Comparison of ENCODE assay signal across 8 cellular contexts in the genomic region with DNA sequence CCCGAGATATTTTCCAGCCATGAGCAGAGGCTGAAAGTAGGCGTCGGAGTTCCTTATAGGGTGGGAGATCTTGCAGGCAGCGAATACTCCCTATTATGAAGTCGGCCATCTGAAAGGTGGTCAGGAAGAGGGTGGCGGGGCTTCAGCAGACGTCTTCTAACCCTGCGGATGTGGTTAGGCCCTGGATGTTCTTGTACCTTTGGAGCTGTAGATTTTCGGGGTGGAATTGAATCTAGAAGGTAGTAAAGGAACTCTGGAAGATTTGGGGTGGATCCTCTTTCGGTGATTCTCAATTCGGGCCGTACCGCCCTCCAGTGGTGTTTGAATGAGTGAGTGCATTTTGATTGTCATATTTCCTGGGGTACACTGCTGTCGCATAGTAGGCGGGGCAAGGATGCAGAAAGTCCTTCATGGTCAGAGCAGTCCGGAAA. TPM values are rescaled to one million over a fixed set of nuclear protein-coding genes. Genes with fewer than 3 reads are reported as not detected.
DNase-seq lines count a peak whose midpoint lies in the region; ATAC-seq and TF ChIP-seq lines count a peak whose summit lies in the region.

No MANE protein-coding gene starts in this region.

- H3K36me3 ChIP-seq in lung (ENCODE audit: control insufficient read depth in 2 of 2, insufficient read depth in 2 of 2, low read length in 2 of 2) = no peaks in the 10 kb centered on the region

- DNase-seq in GM19240 (ENCODE audit: insufficient read length, low spot score) = peak; percentile 41
- DNase-seq in NCI-H510A (lab: John Stamatoyannopoulos, UW) = peak; percentile 8
- peak; percentile 58 for DNase-seq in activated CD4-positive, alpha-beta T cell treated with anti-CD3 and anti-CD28 coated beads, Interleukin-2, amount 50 U/mL, for 1 hour
- DNase-seq in dorsolateral prefrontal cortex = peak in 8 of 10 donors; percentile 49 to 71 (median 59)
- peak; percentile 36 for DNase-seq in lung (ENCODE audit: low spot score)
- DNase-seq in stimulated activated CD8-positive, alpha-beta memory T cell treated with anti-CD3 and anti-CD28 coated beads, Interleukin-12 subunit alpha, Interleukin-12 subunit beta, amount 100 ng/mL, for 24 hours (ENCODE audit: extremely low read depth) = peak; percentile 22

- intact Hi-C loops in dorsolateral prefrontal cortex (cut with DNase I) = loop anchor here (2.0 to 5.0 kb wide), 2 partner anchors 276 to 278 kb away; no protein-coding TSS in a partner anchor

- H3K4me1 ChIP-seq in lung (ENCODE audit: control insufficient read depth in 2 of 2, insufficient read depth in 2 of 2, low read length in 2 of 2) = peaks cover 0 to 2% of the 10 kb centered on the region in 2 donors

- no peaks in the 10 kb centered on the region for H3K27me3 ChIP-seq in dorsolateral prefrontal cortex
- no peaks in the 10 kb centered on the region for H3K27me3 ChIP-seq in lung (ENCODE audit: control insufficient read depth, insufficient read depth)

- 0% methylated on average over 16 of the region's 16 CpGs for WGBS in lung, 2 donors

- H3K9me3 ChIP-seq in lung (ENCODE audit: control insufficient read depth in 2 of 2, insufficient read depth in 1 of 2, low read length in 1 of 2) = no peaks in the 10 kb centered on the region

- peak; percentile 63 for ATAC-seq in HG03442 (IDR thresholded peaks at IDR 0.05; ENCODE audit: unreplicated experiment)
- peak; percentile 68 for ATAC-seq in lung (ENCODE audit: insufficient read depth, low FRiP score)

- H3K27ac ChIP-seq in C4-2B (peak overlapping the region; percentile 93), dorsolateral prefrontal cortex (peak overlapping the region; percentile 13 to 100 (median 98)), lung (ENCODE audit: low read depth in 1 of 2, low read length in 1 of 2) (peak overlapping the region; percentile 83 to 99)

- H3K4me3 ChIP-seq in dorsolateral prefrontal cortex = peak overlapping the region; percentile 55 to 98 (median 89)
- peak overlapping the region; percentile 82 for H3K4me3 ChIP-seq in lung

- TF ChIP-seq CTCF in C4-2B (conservative IDR thresholded peaks at IDR 0.05) (peak; percentile 86), dorsolateral prefrontal cortex (IDR thresholded peaks at IDR 0.05 in 54 of 56, conservative IDR thresholded peaks at IDR 0.05 in 2 of 56; ENCODE audit: low read depth in 1 of 56, partially characterized antibody in 56 of 56) (peak in 55 of 56 donors; percentile 20 to 72 (median 55)), lung (IDR thresholded peaks at IDR 0.05; ENCODE audit: control extremely low read depth, extremely low read depth) (peak; percentile 34)

RNA-seq across cellular contexts. Expression of gene NUP205, which starts 0.6 kb away (rescaled TPM):
- total RNA-seq in dorsolateral prefrontal cortex (10 to 100 TPM; 24.1 to 53.2 (median 37.1) TPM), lung (10 to 100 TPM; 36.9 to 41.2 TPM)
- 10 to 100 TPM; 23.1 to 31.9 TPM for polyA plus RNA-seq in lung

RNA-seq across cellular contexts. Expression of gene CNOT4, which starts 48.5 kb away (rescaled TPM):
- total RNA-seq in dorsolateral prefrontal cortex (10 to 100 TPM; 34.5 to 64.2 (median 48.1) TPM), lung (10 to 100 TPM; 16.2 to 61.4 TPM)
- 1 to 10 TPM; 5.6 to 7.2 TPM for polyA plus RNA-seq in lung

Comparison
In these comparisons a context has a peak if more than half of its experiments do, and no peak if none do; other contexts are left out.
1. Peak in every context shown above with its lines: DNase-seq, ATAC-seq, H3K4me3 ChIP-seq and H3K27ac ChIP-seq.
2. CTCF ChIP-seq: peak in every context shown above with its lines; median percentile 86 in C4-2B; 55 in dorsolateral prefrontal cortex; 34 in lung.
3. DNase-seq: peak in every context shown above with its lines; median percentile 59 in dorsolateral prefrontal cortex; 58 in activated CD4-positive, alpha-beta T cell treated with anti-CD3 and anti-CD28 coated beads, Interleukin-2, amount 50 U/mL, for 1 hour; 41 in GM19240; 36 in lung; 22 in stimulated activated CD8-positive, alpha-beta memory T cell treated with anti-CD3 and anti-CD28 coated beads, Interleukin-12 subunit alpha, Interleukin-12 subunit beta, amount 100 ng/mL, for 24 hours; 8 in NCI-H510A.